Comparison of ENCODE assay signal across 1 cellular context in genomic region chr19:14097532-14098151, GRCh38.
A peak's percentile ranks its signal among the peaks of the same experiment; 100 is the strongest.
TF ChIP-seq lines count a peak whose summit lies in the region.

No MANE protein-coding gene starts in this region.

TF ChIP-seq in K562, 482 proteins besides CTCF, POLR2A, EP300 and RAD21:
- no peak for TF ChIP-seq ZNF655 (CRISPR knock-in tag; IDR thresholded peaks at IDR 0.05)
- no peak for TF ChIP-seq ELK3 (CRISPR knock-in tag; IDR thresholded peaks at IDR 0.05)
- no peak for TF ChIP-seq ZNF766 (CRISPR knock-in tag; conservative IDR thresholded peaks at IDR 0.05)
- TF ChIP-seq CTCFL (IDR thresholded peaks at IDR 0.05; ENCODE audit: borderline replicate concordance, insufficient read depth, low read depth, low read length, poor library complexity, severe bottlenecking), result peak; percentile 21
- 0 out of 2 replicates have a peak, but pooled peaks have one; percentile 14 for TF ChIP-seq CREM (IDR thresholded peaks at IDR 0.05; ENCODE audit: low read depth)
- TF ChIP-seq SMC3 (conservative IDR thresholded peaks at IDR 0.05; ENCODE audit: insufficient read depth, low read depth, low read length), result 0 out of 2 replicates have a peak, but pooled peaks have one; percentile 14
- TF ChIP-seq TAF15 (IDR thresholded peaks at IDR 0.05; ENCODE audit: low read depth, low read length), result no peak
- peak; percentile 34; the same call in 1 of the 2 replicates for TF ChIP-seq POLR2G (IDR thresholded peaks at IDR 0.05; ENCODE audit: low read depth, low read length)
- no peak for TF ChIP-seq SUPT5H (IDR thresholded peaks at IDR 0.05)
- no peak for TF ChIP-seq PREB (CRISPR knock-in tag; IDR thresholded peaks at IDR 0.05)
- TF ChIP-seq ZNF41 (CRISPR knock-in tag; conservative IDR thresholded peaks at IDR 0.05), result no peak
- TF ChIP-seq GTF2A2 (tag; IDR thresholded peaks at IDR 0.05), result no peak
